ENCODE assay signal across 21 cellular contexts in the genomic region with DNA sequence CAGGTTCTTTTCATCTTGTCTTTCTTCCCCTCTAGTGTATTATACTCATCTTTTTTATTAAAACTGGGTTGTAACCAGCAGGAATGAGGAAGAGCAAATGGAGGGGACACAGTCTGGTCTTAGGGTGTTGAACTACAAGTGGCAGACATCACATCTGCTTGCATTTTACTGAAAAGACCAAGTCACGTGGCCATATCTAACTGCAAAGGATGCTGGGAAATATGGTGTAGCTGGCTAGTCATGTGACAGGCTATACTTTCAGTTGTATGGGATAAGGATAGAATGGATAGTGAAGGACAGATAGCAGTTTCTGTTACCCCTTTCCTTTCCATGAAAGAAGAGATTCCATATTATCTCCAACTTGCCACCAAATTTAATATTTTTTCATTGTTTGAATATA. TPM values are rescaled to one million over a fixed set of nuclear protein-coding genes. Genes with fewer than 3 reads are reported as not detected.
DNase-seq lines count a peak whose midpoint lies in the region; ATAC-seq and TF ChIP-seq lines count a peak whose summit lies in the region.
"Had no signal": no experiment of that assay in that cellular context is flagged by ENCODE, and none has a peak within 500 bp of the region (broad histone marks: within the 10 kb centered on the region; RNA-seq: fewer than 3 reads in every experiment).

No MANE protein-coding gene starts in this region.

- H3K9me3 ChIP-seq in PC-9 (ENCODE audit: insufficient read depth, low read depth) (no peaks in the 10 kb centered on the region; the same call in 1 of the 2 replicates), fibroblast of lung (ENCODE audit: control insufficient read depth, insufficient read depth, low read depth, low read length) (no peaks in the 10 kb centered on the region)
- H3K9me3 ChIP-seq: BLaER1, SJSA1 had no signal

- no peak for TF ChIP-seq EP300 in Ishikawa (IDR thresholded peaks at IDR 0.05; ENCODE audit: borderline replicate concordance)

- H4K20me1 ChIP-seq in PC-9 (ENCODE audit: insufficient read depth), result no peaks in the 10 kb centered on the region
- no peaks in the 10 kb centered on the region for H4K20me1 ChIP-seq in fibroblast of lung (ENCODE audit: control insufficient read depth, extremely low read depth, insufficient read depth, low read length)
- H4K20me1 ChIP-seq: BLaER1 had no signal

- ATAC-seq in GM19328 (IDR thresholded peaks at IDR 0.05; ENCODE audit: unreplicated experiment), result no peak

- H3K27me3 Mint-ChIP-seq in chondrocyte (ENCODE audit: low read depth), result peaks cover 25% of the 10 kb centered on the region

- CTCF ChIA-PET in PC-9 (lab: Charles Lee), result no interaction called here

- H3K9ac ChIP-seq in fibroblast of lung (ENCODE audit: insufficient read depth, low read length), result no peak overlapping the region
- H3K9ac ChIP-seq: BLaER1 had no signal

- H3K4me3 ChIP-seq in PC-9 (no peak overlapping the region), fibroblast of lung (replicated peaks in 1 of 4; ENCODE audit: control extremely low read depth in 1 of 4, insufficient read depth in 1 of 4, low read depth in 3 of 4, low read length in 4 of 4) (no peak overlapping the region)
- H3K4me3 ChIP-seq: BLaER1, SJSA1 had no signal

- H3K79me2 ChIP-seq in PC-9 (ENCODE audit: low read depth) (no peaks in the 10 kb centered on the region), fibroblast of lung (ENCODE audit: control insufficient read depth, insufficient read depth, low read length) (no peaks in the 10 kb centered on the region)

- intact Hi-C loops in PC-9 (cut with micrococcal nuclease; ENCODE audit: unreplicated experiment), result no loop called here

- H3K27ac ChIP-seq in PC-9, result no peak overlapping the region
- H3K27ac ChIP-seq in fibroblast of lung (ENCODE audit: insufficient read depth, low read length), result no peak overlapping the region
- H3K27ac ChIP-seq: 22Rv1, BLaER1, HL-60, SJSA1 had no signal

- POLR2A ChIA-PET in PC-9 (lab: Charles Lee; ENCODE audit: unreplicated experiment), result no interaction called here

- no TSS peak for BruUV-seq in PC-9 (replicated peaks; lab: Mats Ljungman, UMichigan)

- no peaks in the 10 kb centered on the region for H3K36me3 Mint-ChIP-seq in chondrocyte (ENCODE audit: low read depth)
- H3K36me3 Mint-ChIP-seq: CD8-positive, alpha-beta memory T cell had no signal

- no peaks in the 10 kb centered on the region for H3F3A ChIP-seq in PC-9 (ENCODE audit: insufficient read depth, low read depth)

- no peak overlapping the region for H3K27ac Mint-ChIP-seq in chondrocyte (ENCODE audit: unreplicated experiment)
- H3K27ac Mint-ChIP-seq: CD8-positive, alpha-beta memory T cell had no signal

- H3K4me2 ChIP-seq in PC-9 (no peak overlapping the region), fibroblast of lung (ENCODE audit: extremely low read depth, insufficient read depth, low read length) (no peak overlapping the region)
- H3K4me2 ChIP-seq: BLaER1 had no signal

- no peaks in the 10 kb centered on the region for H3K4me1 Mint-ChIP-seq in chondrocyte (ENCODE audit: low read depth)
- H3K4me1 Mint-ChIP-seq: CD8-positive, alpha-beta memory T cell had no signal

- peak; percentile 28 for DNase-seq in NCI-H2171 treated with DMSO at 0.1 percent for 48 hours (lab: John Stamatoyannopoulos, UW)
- no peak for DNase-seq in NCI-H2171 (lab: John Stamatoyannopoulos, UW)
- DNase-seq in PC-9, result no peak
- no peak for DNase-seq in fibroblast of lung (ENCODE audit: low read depth in 2 of 2)
- no peak for DNase-seq in activated naive CD4-positive, alpha-beta T cell (lab: John Stamatoyannopoulos, UW)
- DNase-seq in chondrocyte (ENCODE audit: low spot score), result no peak
- DNase-seq: CD8-positive, alpha-beta memory T cell; DMS 273 treated with DMSO at 0.1 percent for 48 hours; EL; HCEC 1CT; KBM-7; NCI-H1092 treated with DMSO at 0.1 percent for 48 hours; NCI-H1694 treated with DMSO at 0.1 percent for 48 hours; NCI-H446; NCI-H69 had no signal

- H3K9me2 ChIP-seq in PC-9 (ENCODE audit: insufficient read depth), result no peaks in the 10 kb centered on the region

- no peak for TF ChIP-seq RAD21 in Ishikawa (IDR thresholded peaks at IDR 0.05; ENCODE audit: low read depth)

- peak overlapping the region; percentile 34; the same call in 1 of the 2 replicates for H2AFZ ChIP-seq in PC-9
- H2AFZ ChIP-seq in fibroblast of lung (ENCODE audit: low read length), result peak overlapping the region; percentile 26

- H3K4me1 ChIP-seq in PC-9 (replicated peaks; ENCODE audit: insufficient read depth) (no peaks in the 10 kb centered on the region), fibroblast of lung (ENCODE audit: control insufficient read depth, extremely low read depth, insufficient read depth, low read length) (no peaks in the 10 kb centered on the region)
- H3K4me1 ChIP-seq: BLaER1, SJSA1 had no signal

- TF ChIP-seq CTCF in PC-9 (conservative IDR thresholded peaks at IDR 0.05) (no peak), fibroblast of lung (conservative IDR thresholded peaks at IDR 0.05 in 1 of 2, IDR thresholded peaks at IDR 0.05 in 1 of 2; ENCODE audit: low read depth in 1 of 2, low read length in 2 of 2) (no peak), chondrocyte (IDR thresholded peaks at IDR 0.05) (no peak)

- H3K4me3 Mint-ChIP-seq in chondrocyte (ENCODE audit: unreplicated experiment), result no peak overlapping the region
- H3K4me3 Mint-ChIP-seq: CD8-positive, alpha-beta memory T cell had no signal

- H3K9me3 Mint-ChIP-seq in chondrocyte (ENCODE audit: low read depth), result no peaks in the 10 kb centered on the region
- H3K9me3 Mint-ChIP-seq: CD8-positive, alpha-beta memory T cell had no signal

- H3K36me3 ChIP-seq in PC-9 (ENCODE audit: low read depth) (no peaks in the 10 kb centered on the region), fibroblast of lung (ENCODE audit: control insufficient read depth, insufficient read depth, low read length) (no peaks in the 10 kb centered on the region)
- H3K36me3 ChIP-seq: BLaER1, SJSA1 had no signal

- H3K27me3 ChIP-seq in PC-9 (ENCODE audit: insufficient read depth, low read depth) (no peaks in the 10 kb centered on the region), fibroblast of lung (ENCODE audit: control insufficient read depth, insufficient read depth, low read length) (no peaks in the 10 kb centered on the region)
- H3K27me3 ChIP-seq: BLaER1, SJSA1 had no signal

TF ChIP-seq in Ishikawa, 13 proteins besides CTCF, POLR2A, EP300 and RAD21:
- no peak for TF ChIP-seq YY1 (IDR thresholded peaks at IDR 0.05; ENCODE audit: low read depth)
- TF ChIP-seq, protein P1, sequence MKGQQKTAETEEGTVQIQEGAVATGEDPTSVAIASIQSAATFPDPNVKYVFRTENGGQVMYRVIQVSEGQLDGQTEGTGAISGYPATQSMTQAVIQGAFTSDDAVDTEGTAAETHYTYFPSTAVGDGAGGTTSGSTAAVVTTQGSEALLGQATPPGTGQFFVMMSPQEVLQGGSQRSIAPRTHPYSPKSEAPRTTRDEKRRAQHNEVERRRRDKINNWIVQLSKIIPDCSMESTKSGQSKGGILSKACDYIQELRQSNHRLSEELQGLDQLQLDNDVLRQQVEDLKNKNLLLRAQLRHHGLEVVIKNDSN (IDR thresholded peaks at IDR 0.05), result peak; percentile 77
TF ChIP-seq in Ishikawa: peak in this region for 1.

RNA-seq across cellular contexts. Expression of gene FGD3, which starts 13.0 kb away (rescaled TPM):
- total RNA-seq in PC-9 (2021), result 84.9 and 89.0 TPM in 2 replicates
- total RNA-seq in fibroblast of lung, result under 0.01 TPM in 1 of 2 replicates, not detected in the other
- not detected in 2 replicates for polyA plus RNA-seq in fibroblast of lung
- polyA plus RNA-seq in fibroblast of lung (2012), result not detected in 2 replicates
- not detected in 2 replicates for polyA minus RNA-seq in fibroblast of lung (ENCODE audit: low replicate concordance)
- total RNA-seq in chondrocyte, result not detected in 3 replicates
- total RNA-seq: SJSA1 had no signal

RNA-seq across cellular contexts. Expression of gene ZNF484, which starts 56.5 kb away (rescaled TPM):
- total RNA-seq in PC-9 (2021) (8.4 and 10.8 TPM in 2 replicates), fibroblast of lung (13.1 and 15.4 TPM in 2 replicates), chondrocyte (8.8 to 12.0 TPM (median 8.9 TPM) in 3 replicates)
- 3.8 and 5.7 TPM in 2 replicates for polyA plus RNA-seq in fibroblast of lung
- polyA plus RNA-seq in fibroblast of lung (2012), result 1.9 and 2.9 TPM in 2 replicates
- polyA minus RNA-seq in fibroblast of lung (ENCODE audit: low replicate concordance), result 0.08 and 0.44 TPM in 2 replicates

Comparison
In these comparisons a context has a peak if more than half of its experiments do, and no peak if none do; other contexts are left out.
1. RNA of gene FGD3, which starts 13.0 kb away (total RNA-seq): 84.9 to 89.0 TPM in PC-9; under 0.01 TPM in fibroblast of lung and not detected in chondrocyte; every median in the first group is over 10 times any median in the second.